ENCODE assay signal across 1 cellular context in the genomic region with DNA sequence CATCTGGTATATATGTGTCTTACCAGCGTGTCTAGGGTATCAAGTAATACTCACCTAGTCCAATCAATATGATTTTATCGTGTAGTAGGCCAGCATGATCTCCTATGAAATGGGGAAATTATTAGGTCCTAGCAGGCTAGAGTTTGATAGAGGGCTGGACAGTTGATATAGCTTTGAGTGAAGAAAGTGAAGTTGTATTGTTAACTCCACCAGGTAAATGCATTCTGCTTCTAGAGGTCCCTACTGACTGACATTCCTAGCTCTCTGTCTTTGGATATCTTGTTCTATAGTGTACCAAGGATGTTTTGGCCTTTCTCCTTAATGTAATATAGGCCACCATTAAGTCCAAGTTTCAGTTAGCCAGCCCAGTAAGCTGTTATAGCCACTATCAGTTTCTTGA.
TF ChIP-seq lines count a peak whose summit lies in the region.

No MANE protein-coding gene starts in this region.

TF ChIP-seq in HCT116, 20 proteins besides CTCF, POLR2A, EP300 and RAD21 (continued from another document):
- TF ChIP-seq, protein P1, sequence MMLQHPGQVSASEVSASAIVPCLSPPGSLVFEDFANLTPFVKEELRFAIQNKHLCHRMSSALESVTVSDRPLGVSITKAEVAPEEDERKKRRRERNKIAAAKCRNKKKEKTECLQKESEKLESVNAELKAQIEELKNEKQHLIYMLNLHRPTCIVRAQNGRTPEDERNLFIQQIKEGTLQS (IDR thresholded peaks at IDR 0.05), result no peak
